Comparison of ENCODE assay signal across 8 cellular contexts in the genomic region with DNA sequence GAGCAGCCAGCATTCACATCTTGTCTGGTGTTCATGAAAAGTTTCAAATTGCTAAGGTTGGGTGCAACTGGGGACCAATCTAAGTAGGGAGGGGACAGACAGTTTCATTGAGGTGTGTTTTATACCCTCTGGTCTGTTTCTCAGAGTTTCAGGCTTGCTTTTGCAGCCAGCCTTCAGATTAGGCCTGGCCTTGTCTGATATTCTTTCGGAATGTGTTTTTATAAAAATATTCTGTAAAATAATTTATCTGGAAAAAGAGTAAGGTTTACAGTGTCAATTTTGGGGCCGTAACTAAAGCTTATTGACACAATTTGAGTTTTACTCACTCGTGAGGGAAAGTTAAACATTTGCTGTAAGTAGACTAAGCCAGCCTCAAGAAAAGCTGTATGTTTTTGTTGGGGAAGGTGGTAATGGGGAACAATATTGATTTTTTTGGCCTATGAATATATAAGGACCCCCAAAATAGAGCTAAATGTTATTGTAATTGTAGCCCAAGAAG. TPM values are rescaled to one million over a fixed set of nuclear protein-coding genes. Genes with fewer than 3 reads are reported as not detected.
DNase-seq lines count a peak whose midpoint lies in the region; ATAC-seq and TF ChIP-seq lines count a peak whose summit lies in the region.

No MANE protein-coding gene starts in this region.

- no peaks in the 10 kb centered on the region for H3K9me3 Mint-ChIP-seq in natural killer cell

- peak overlapping the region; percentile 95 for H3K4me3 Mint-ChIP-seq in natural killer cell

- no peaks in the 10 kb centered on the region for H3K36me3 ChIP-seq in ectodermal cell (ENCODE audit: control insufficient read depth, insufficient read depth, low read length)

- ATAC-seq in GM18502 (IDR thresholded peaks at IDR 0.05; ENCODE audit: poor library complexity, unreplicated experiment) (peak; percentile 27), GM21786 (IDR thresholded peaks at IDR 0.05; ENCODE audit: unreplicated experiment) (peak; percentile 29), natural killer cell (peak in 1 of 3 donors; percentile 1)

- no peaks in the 10 kb centered on the region for H3K9me3 ChIP-seq in ectodermal cell (ENCODE audit: control insufficient read depth, low read length)

- no peaks in the 10 kb centered on the region for H3K27me3 ChIP-seq in ectodermal cell (ENCODE audit: control insufficient read depth, insufficient read depth, low read length, poor library complexity, severe bottlenecking)

- peak; percentile 46 for DNase-seq in M059J (ENCODE audit: low read depth)
- DNase-seq in natural killer cell, result no peak
- DNase-seq in GM10266 (ENCODE audit: extremely low spot score), result no peak
- no peak for DNase-seq in amniotic stem cell (lab: John Stamatoyannopoulos, UW)
- no peak for DNase-seq in cerebellar nuclear complex (lab: John Stamatoyannopoulos, UW)

- peak overlapping the region; percentile 76 for H3K4me3 ChIP-seq in ectodermal cell (ENCODE audit: insufficient read depth, low read depth, low read length)

- WGBS in ectodermal cell, 2 experiments, result 6 to 10% methylated on average over 2 to 3 of the region's 3 CpGs

- H3K27ac Mint-ChIP-seq in natural killer cell, result peak overlapping the region; percentile 94 to 97

- H3K4me1 ChIP-seq in ectodermal cell (ENCODE audit: control insufficient read depth, insufficient read depth, low read length), result peaks cover 4% of the 10 kb centered on the region

- no peak for TF ChIP-seq CTCF in natural killer cell (IDR thresholded peaks at IDR 0.05)
- TF ChIP-seq CTCF in GM10266 (IDR thresholded peaks at IDR 0.05; ENCODE audit: control insufficient read depth, insufficient read depth, low read depth, missing control alignments), result no peak

- H3K4me1 Mint-ChIP-seq in natural killer cell, result peaks cover 42 to 64% of the 10 kb centered on the region in 2 donors

- H3K27ac ChIP-seq in ectodermal cell (ENCODE audit: insufficient read depth, low read depth, low read length, poor library complexity, severe bottlenecking), result peak overlapping the region; percentile 92

- no peaks in the 10 kb centered on the region for H3K36me3 Mint-ChIP-seq in natural killer cell

- intact Hi-C loops in natural killer cell (cut with micrococcal nuclease), result loop anchor here (2.0 to 10.0 kb wide), 2 partner anchors 318 to 358 kb away; a partner anchor contains a TSS

- H3K27me3 Mint-ChIP-seq in natural killer cell (ENCODE audit: low read depth in 2 of 2), result no peaks in the 10 kb centered on the region

RNA-seq across cellular contexts. Expression of a gene that starts 1.3 kb away (rescaled TPM):
- 37.7 and 45.0 TPM in 2 replicates for total RNA-seq in M059J (2014; rRNA removed; shearing (Covaris generic))
- polyA plus RNA-seq in ectodermal cell (2013, experiment 1 of 4), result 113 TPM
- 116 TPM for polyA plus RNA-seq in ectodermal cell (2013, experiment 2 of 4)
- polyA plus RNA-seq in ectodermal cell (2013, experiment 3 of 4), result 96.3 TPM
- 103 TPM for polyA plus RNA-seq in ectodermal cell (2013, experiment 4 of 4)
- 100 to 1,000 TPM; 102 to 117 (median 108) TPM for total RNA-seq in natural killer cell
